ENCODE assay signal across 16 cellular contexts in genomic region chr3:183210341-183210740, GRCh38. TPM values are rescaled to one million over a fixed set of nuclear protein-coding genes. Genes with fewer than 3 reads are reported as not detected.
A peak's percentile ranks its signal among the peaks of the same experiment; 100 is the strongest.
DNase-seq lines count a peak whose midpoint lies in the region; ATAC-seq and TF ChIP-seq lines count a peak whose summit lies in the region.
"Had no signal": no experiment of that assay in that cellular context is flagged by ENCODE, and none has a peak within 500 bp of the region (broad histone marks: within the 10 kb centered on the region; RNA-seq: fewer than 3 reads in every experiment).

No MANE protein-coding gene starts in this region.

- H3K4me2 ChIP-seq in Karpas-422 (ENCODE audit: low read depth, low read length, poor library complexity, severe bottlenecking): peak overlapping the region; percentile 0

- no peaks in the 10 kb centered on the region for H3K9me2 ChIP-seq in Karpas-422 (replicated peaks; ENCODE audit: insufficient read depth, low read length)

- POLR2A ChIA-PET in CD8-positive, alpha-beta T cell (lab: Charles Lee): no interaction called here

- H3K4me3 ChIP-seq in Karpas-422 (ENCODE audit: low read length) (no peak overlapping the region), mucosa of descending colon (no peak overlapping the region), dorsolateral prefrontal cortex (no peak overlapping the region)
- H3K4me3 ChIP-seq in CD8-positive, alpha-beta T cell (ENCODE audit: low read depth, low read length): no peak overlapping the region

- no peaks in the 10 kb centered on the region for H3K36me3 ChIP-seq in Karpas-422 (ENCODE audit: insufficient read depth, low read length)
- H3K36me3 ChIP-seq in mucosa of descending colon (ENCODE audit: low read depth): no peaks in the 10 kb centered on the region
- H3K36me3 ChIP-seq in CD8-positive, alpha-beta T cell (ENCODE audit: insufficient read depth, low read length): no peaks in the 10 kb centered on the region

- H3K27me3 ChIP-seq in Karpas-422 (ENCODE audit: low read length) (no peaks in the 10 kb centered on the region), dorsolateral prefrontal cortex (no peaks in the 10 kb centered on the region)
- H3K27me3 ChIP-seq in CD8-positive, alpha-beta T cell (ENCODE audit: insufficient read depth, low read length): no peaks in the 10 kb centered on the region

- peak overlapping the region; percentile 32 to 68 for H3K4me3 Mint-ChIP-seq in CD14-positive monocyte
- H3K4me3 Mint-ChIP-seq in activated naive CD8-positive, alpha-beta T cell: peak overlapping the region; percentile 2
- H3K4me3 Mint-ChIP-seq in CD8-positive, alpha-beta T cell: no peak overlapping the region
- H3K4me3 Mint-ChIP-seq: brain had no signal

- DNase-seq in CD14-positive monocyte (ENCODE audit: low spot score) (peak; percentile 69), Karpas-422 (peak; percentile 72), mucosa of descending colon (no peak), iPS-NIHi7 (ENCODE audit: extremely low spot score) (no peak), DMS153 treated with DMSO at 0.1 percent for 48 hours (lab: John Stamatoyannopoulos, UW; ENCODE audit: unreplicated experiment) (no peak), dorsolateral prefrontal cortex (no peak)
- no peak for DNase-seq in CD8-positive, alpha-beta T cell
- DNase-seq: HCEC 1CT, mesenchymal stem cell, NCI-H510A, SHP77 treated with DMSO at 0.1 percent for 48 hours had no signal

- H3K27ac ChIP-seq in Karpas-422 (ENCODE audit: low read length) (no peak overlapping the region), dorsolateral prefrontal cortex (peak overlapping the region in 24 of 59 donors; percentile 4 to 79 (median 43))
- H3K27ac ChIP-seq in CD8-positive, alpha-beta T cell (ENCODE audit: low read depth, low read length): no peak overlapping the region
- H3K27ac ChIP-seq: C4-2B, VCaP had no signal

- intact Hi-C loops in CD14-positive monocyte (cut with micrococcal nuclease): loop anchor here (5.0 kb wide), 2 partner anchors 42 to 97 kb away; partner anchors contain the start of gene B3GNT5 (in 1 of the 2)
- intact Hi-C loops in mucosa of descending colon (cut with DNase I, micrococcal nuclease): no loop called here
- intact Hi-C loops in dorsolateral prefrontal cortex (cut with DNase I): no loop called here
- intact Hi-C loops in CD8-positive, alpha-beta T cell (cut with DNase I, micrococcal nuclease): no loop called here

- peak; percentile 32 for ATAC-seq in mucosa of descending colon
- ATAC-seq in CD8-positive, alpha-beta T cell: no peak

- peak overlapping the region; percentile 95 to 99 (median 96) for H3K27ac Mint-ChIP-seq in CD14-positive monocyte
- H3K27ac Mint-ChIP-seq in activated naive CD8-positive, alpha-beta T cell: peak overlapping the region; percentile 89
- no peak overlapping the region for H3K27ac Mint-ChIP-seq in CD8-positive, alpha-beta T cell
- H3K27ac Mint-ChIP-seq: brain had no signal

- H3K9ac ChIP-seq in Karpas-422 (ENCODE audit: low read length): no peak overlapping the region

- H3K36me3 Mint-ChIP-seq in CD14-positive monocyte: no peaks in the 10 kb centered on the region
- H3K36me3 Mint-ChIP-seq in activated naive CD8-positive, alpha-beta T cell: peaks cover 20% of the 10 kb centered on the region
- H3K36me3 Mint-ChIP-seq in CD8-positive, alpha-beta T cell: peaks cover 2% of the 10 kb centered on the region

- H4K20me1 ChIP-seq in Karpas-422 (ENCODE audit: insufficient read depth, low read depth, low read length): no peaks in the 10 kb centered on the region

- H3K27me3 Mint-ChIP-seq in CD14-positive monocyte (ENCODE audit: low read depth in 3 of 3): peaks cover 0 to 5% (median 0%) of the 10 kb centered on the region in 3 donors
- no peaks in the 10 kb centered on the region for H3K27me3 Mint-ChIP-seq in activated naive CD8-positive, alpha-beta T cell
- no peaks in the 10 kb centered on the region for H3K27me3 Mint-ChIP-seq in CD8-positive, alpha-beta T cell (ENCODE audit: low read depth)
- H3K27me3 Mint-ChIP-seq: brain had no signal

- no peaks in the 10 kb centered on the region for H3K9me3 Mint-ChIP-seq in CD14-positive monocyte
- H3K9me3 Mint-ChIP-seq in activated naive CD8-positive, alpha-beta T cell (ENCODE audit: low read depth): no peaks in the 10 kb centered on the region
- H3K9me3 Mint-ChIP-seq in CD8-positive, alpha-beta T cell: no peaks in the 10 kb centered on the region

- H3K79me2 ChIP-seq in Karpas-422 (ENCODE audit: low read length): no peaks in the 10 kb centered on the region

- peaks cover 54% of the 10 kb centered on the region for H3K4me1 Mint-ChIP-seq in CD14-positive monocyte
- H3K4me1 Mint-ChIP-seq in activated naive CD8-positive, alpha-beta T cell (ENCODE audit: low read depth): peaks cover 56% of the 10 kb centered on the region
- peaks cover 4% of the 10 kb centered on the region for H3K4me1 Mint-ChIP-seq in CD8-positive, alpha-beta T cell (ENCODE audit: low read depth)

- H3K4me1 ChIP-seq in Karpas-422 (ENCODE audit: low read length): peaks cover 58% of the 10 kb centered on the region
- H3K4me1 ChIP-seq in mucosa of descending colon (ENCODE audit: low read depth): no peaks in the 10 kb centered on the region
- no peaks in the 10 kb centered on the region for H3K4me1 ChIP-seq in CD8-positive, alpha-beta T cell (ENCODE audit: insufficient read depth, low read length)

- 0 out of 2 replicates have a peak overlapping the region, but pooled peaks have one; percentile 30 for H2AFZ ChIP-seq in Karpas-422 (ENCODE audit: low read length)

- CTCF ChIA-PET in CD8-positive, alpha-beta T cell (lab: Charles Lee): no interaction called here

- TF ChIP-seq CTCF in CD14-positive monocyte (IDR thresholded peaks at IDR 0.05) (no peak), mucosa of descending colon (IDR thresholded peaks at IDR 0.05) (no peak), dorsolateral prefrontal cortex (IDR thresholded peaks at IDR 0.05 in 54 of 56, conservative IDR thresholded peaks at IDR 0.05 in 2 of 56; ENCODE audit: low read depth in 1 of 56, partially characterized antibody in 56 of 56) (no peak)
- no peak for TF ChIP-seq CTCF in CD8-positive, alpha-beta T cell (IDR thresholded peaks at IDR 0.05)

- H3K9me3 ChIP-seq in Karpas-422 (ENCODE audit: low read length) (no peaks in the 10 kb centered on the region), mucosa of descending colon (no peaks in the 10 kb centered on the region)
- H3K9me3 ChIP-seq in CD8-positive, alpha-beta T cell (ENCODE audit: low read length): no peaks in the 10 kb centered on the region

RNA-seq across cellular contexts. Expression of gene B3GNT5, which starts 42.7 kb away (rescaled TPM):
- polyA plus RNA-seq in CD14-positive monocyte: 10 to 100 TPM; 14.1 to 17.7 TPM
- total RNA-seq in Karpas-422 (2014; rRNA removed; shearing (Covaris generic); ENCODE audit: low replicate concordance): 2.0 and 8.6 TPM in 2 replicates
- 10 to 100 TPM; 33.7 to 80.1 (median 71.2) TPM for total RNA-seq in mucosa of descending colon
- total RNA-seq in dorsolateral prefrontal cortex: 10 to 100 TPM in 1 of 120 experiments, 1 to 10 TPM in 119; 1.0 to 11.3 (median 3.6) TPM
- 1 to 10 TPM; 1.1 to 1.2 TPM for total RNA-seq in CD8-positive, alpha-beta T cell
- total RNA-seq: G401 had no signal

RNA-seq across cellular contexts. Expression of gene LAMP3, which starts 47.8 kb away (rescaled TPM):
- polyA plus RNA-seq in CD14-positive monocyte: not detected
- 44.0 and 102 TPM in 2 replicates for total RNA-seq in Karpas-422 (2014; rRNA removed; shearing (Covaris generic); ENCODE audit: low replicate concordance)
- total RNA-seq in mucosa of descending colon (under 1 TPM; 0.44 to 0.99 (median 0.49) TPM), dorsolateral prefrontal cortex (1 to 10 TPM in 12 of 120 experiments, under 1 TPM in 79, not detected in 29; 0.15 to 1.8 (median 0.50) TPM)
- 1 to 10 TPM; 2.2 to 2.9 TPM for total RNA-seq in CD8-positive, alpha-beta T cell
- total RNA-seq: G401 had no signal

Comparison
In these comparisons a context has a peak if more than half of its experiments do, and no peak if none do; other contexts are left out.
1. DNase-seq: peak in CD14-positive monocyte (single experiment) and Karpas-422 (single experiment); none in mucosa of descending colon (0 of 3), iPS-NIHi7 (single experiment), DMS153 treated with DMSO at 0.1 percent for 48 hours (single experiment), dorsolateral prefrontal cortex (0 of 10) and CD8-positive, alpha-beta T cell (0 of 7).
2. RNA of gene LAMP3, which starts 47.8 kb away (total RNA-seq): 44.0 to 102 TPM in Karpas-422; 2.2 to 2.9 TPM in CD8-positive, alpha-beta T cell, 0.44 to 0.99 TPM in mucosa of descending colon and 0.15 to 1.8 TPM in dorsolateral prefrontal cortex; every median in the first group is over 10 times any median in the second.
3. intact Hi-C loops: an anchor here in CD14-positive monocyte (5.0 kb wide); none called in mucosa of descending colon, dorsolateral prefrontal cortex and CD8-positive, alpha-beta T cell.